ENCODE assay signal across 19 cellular contexts in the genomic region with DNA sequence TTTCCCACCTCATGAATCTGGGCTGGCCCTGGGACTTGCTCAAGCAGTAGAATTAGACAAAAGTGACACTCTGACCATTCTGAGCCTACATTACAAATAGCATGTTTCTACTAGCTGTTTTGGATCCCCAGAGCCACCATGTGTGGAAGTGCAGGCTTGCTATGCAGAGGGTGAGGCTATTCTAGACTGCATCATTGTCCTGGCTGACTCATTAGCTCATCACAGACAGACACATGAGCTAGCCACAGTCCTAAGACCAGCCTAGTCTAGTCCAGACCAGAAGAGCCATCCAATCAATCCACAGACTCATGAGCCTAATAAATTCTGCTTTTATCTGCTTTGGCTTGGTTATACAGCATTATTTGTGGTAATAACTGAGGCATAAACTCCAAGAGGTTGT.
DNase-seq lines count a peak whose midpoint lies in the region; TF ChIP-seq lines count a peak whose summit lies in the region.
"Had no signal": no experiment of that assay in that cellular context is flagged by ENCODE, and none has a peak within 500 bp of the region (broad histone marks: within the 10 kb centered on the region; RNA-seq: fewer than 3 reads in every experiment).

No MANE protein-coding gene starts in this region.

- H3K4me3 Mint-ChIP-seq in type B pancreatic cell, result no peak overlapping the region
- H3K4me3 Mint-ChIP-seq: activated T-cell treated with anti-CD3 and anti-CD28 coated beads, Interleukin-2, amount 50 U/mL, for 4 hours; stimulated activated memory B cell treated with anti-CD40 and anti-IgM and Interleukin-4, amounts not matched to agents 10 μg/mL and 1 μg/mL and 100 μg/mL, for 72 hours; T-helper 2 cell treated with Interferon-gamma antibody and Interleukin-4, amounts not matched to agents 5 μg/mL and 100 μg/mL, for 36 hours had no signal

- H3K27ac Mint-ChIP-seq in type B pancreatic cell, result no peak overlapping the region
- H3K27ac Mint-ChIP-seq: stimulated activated memory B cell treated with anti-CD40 and anti-IgM and Interleukin-4, amounts not matched to agents 10 μg/mL and 1 μg/mL and 100 μg/mL, for 72 hours; T-helper 2 cell treated with Interferon-gamma antibody and Interleukin-4, amounts not matched to agents 5 μg/mL and 100 μg/mL, for 36 hours had no signal

- H3K4me1 Mint-ChIP-seq in type B pancreatic cell (ENCODE audit: unreplicated experiment), result peaks cover 8% of the 10 kb centered on the region
- H3K4me1 Mint-ChIP-seq: stimulated activated memory B cell treated with anti-CD40 and anti-IgM and Interleukin-4, amounts not matched to agents 10 μg/mL and 1 μg/mL and 100 μg/mL, for 72 hours had no signal

- DNase-seq in ACHN (peak; percentile 20), HPDE6-E6E7 (ENCODE audit: extremely low spot score) (peak; percentile 45), brain microvascular endothelial cell (peak; percentile 76), kidney glomerular epithelial cell (lab: John Stamatoyannopoulos, UW) (peak; percentile 4), cortex of kidney (lab: John Stamatoyannopoulos, UW) (no peak), DMS79 (lab: John Stamatoyannopoulos, UW) (no peak), type B pancreatic cell (ENCODE audit: extremely low spot score, unreplicated experiment) (no peak), iPS-NIHi11 (ENCODE audit: low spot score) (no peak)
- DNase-seq: activated CD4-positive, alpha-beta T cell treated with anti-CD3 and anti-CD28 coated beads for 4 hours; activated T-cell treated with anti-CD3 and anti-CD28 coated beads, Interleukin-2, amount 50 U/mL, for 4 hours; H7; Kasumi-1; NCI-H1694; NCI-H526 treated with DMSO at 0.1 percent for 48 hours; uterus had no signal

- TF ChIP-seq CTCF in brain microvascular endothelial cell (IDR thresholded peaks at IDR 0.05; ENCODE audit: low read depth, low read length, missing control alignments) (no peak), type B pancreatic cell (conservative IDR thresholded peaks at IDR 0.05) (no peak)

- no peaks in the 10 kb centered on the region for H3K36me3 ChIP-seq in brain microvascular endothelial cell (replicated peaks)
- H3K36me3 ChIP-seq: neutrophil, uterus had no signal

- peak overlapping the region; percentile 40 for H3K27ac ChIP-seq in brain microvascular endothelial cell
- H3K27ac ChIP-seq: HL-60, neutrophil, uterus had no signal

- no peaks in the 10 kb centered on the region for H3K27me3 ChIP-seq in brain microvascular endothelial cell (replicated peaks)
- H3K27me3 ChIP-seq: neutrophil, uterus had no signal

- H3K4me3 ChIP-seq in brain microvascular endothelial cell (ENCODE audit: low read depth, low read length), result no peak overlapping the region
- H3K4me3 ChIP-seq: uterus had no signal

- in situ Hi-C loops in ACHN (cut with HindIII; ENCODE audit: low pct_ligation_motif_present, low pct_unique_long_range_greater_than_20kb, low sequenced_read_pairs) (no loop called here), brain microvascular endothelial cell (cut with HindIII; ENCODE audit: low pct_ligation_motif_present, low sequenced_read_pairs) (no loop called here)

- H3K36me3 Mint-ChIP-seq in type B pancreatic cell, result no peaks in the 10 kb centered on the region
- H3K36me3 Mint-ChIP-seq: stimulated activated memory B cell treated with anti-CD40 and anti-IgM and Interleukin-4, amounts not matched to agents 10 μg/mL and 1 μg/mL and 100 μg/mL, for 72 hours had no signal

- peaks cover 12% of the 10 kb centered on the region for H3K27me3 Mint-ChIP-seq in type B pancreatic cell
- H3K27me3 Mint-ChIP-seq: stimulated activated memory B cell treated with anti-CD40 and anti-IgM and Interleukin-4, amounts not matched to agents 10 μg/mL and 1 μg/mL and 100 μg/mL, for 72 hours had no signal

- H3K9me3 Mint-ChIP-seq in type B pancreatic cell, result no peaks in the 10 kb centered on the region
- H3K9me3 Mint-ChIP-seq: T-helper 2 cell treated with Interferon-gamma antibody and Interleukin-4, amounts not matched to agents 5 μg/mL and 100 μg/mL, for 36 hours had no signal

Comparison
In these comparisons a context has a peak if more than half of its experiments do, and no peak if none do; other contexts are left out.
1. DNase-seq: peak in ACHN (single experiment), HPDE6-E6E7 (single experiment), brain microvascular endothelial cell (single experiment) and kidney glomerular epithelial cell (single experiment); none in cortex of kidney (single experiment), DMS79 (single experiment), type B pancreatic cell (single experiment) and iPS-NIHi11 (single experiment).